1 cellular context compared by ENCODE assay signal in the genomic region with DNA sequence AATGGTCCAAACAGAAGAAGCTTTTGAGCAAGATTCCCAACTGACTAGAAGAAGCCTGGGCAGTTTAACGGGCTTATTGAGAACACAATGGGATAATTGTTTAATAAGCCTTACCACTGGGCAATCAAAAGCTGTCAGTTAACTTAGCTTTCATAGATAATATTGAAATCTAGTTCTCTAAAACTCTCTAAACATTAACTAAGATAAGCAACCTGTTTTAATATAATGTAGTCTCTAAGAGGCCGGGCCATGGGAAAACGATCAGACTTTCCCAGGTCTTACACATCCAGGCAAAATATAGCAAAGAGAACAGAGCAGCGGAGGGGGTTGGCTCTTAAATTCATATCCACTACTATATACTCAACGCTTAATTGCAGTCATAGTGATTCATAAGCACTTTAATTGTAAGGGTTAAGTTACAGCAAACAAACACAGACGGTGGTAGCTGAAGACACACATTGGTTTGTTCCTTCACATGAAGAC.
TF ChIP-seq lines count a peak whose summit lies in the region.

No MANE protein-coding gene starts in this region.

TF ChIP-seq in HEK293, 187 proteins besides CTCF, POLR2A, EP300 and RAD21 (continued from another document):
- no peak for TF ChIP-seq PATZ1 (tag by site-specific recombination; IDR thresholded peaks at IDR 0.05)
- TF ChIP-seq, protein P1, sequence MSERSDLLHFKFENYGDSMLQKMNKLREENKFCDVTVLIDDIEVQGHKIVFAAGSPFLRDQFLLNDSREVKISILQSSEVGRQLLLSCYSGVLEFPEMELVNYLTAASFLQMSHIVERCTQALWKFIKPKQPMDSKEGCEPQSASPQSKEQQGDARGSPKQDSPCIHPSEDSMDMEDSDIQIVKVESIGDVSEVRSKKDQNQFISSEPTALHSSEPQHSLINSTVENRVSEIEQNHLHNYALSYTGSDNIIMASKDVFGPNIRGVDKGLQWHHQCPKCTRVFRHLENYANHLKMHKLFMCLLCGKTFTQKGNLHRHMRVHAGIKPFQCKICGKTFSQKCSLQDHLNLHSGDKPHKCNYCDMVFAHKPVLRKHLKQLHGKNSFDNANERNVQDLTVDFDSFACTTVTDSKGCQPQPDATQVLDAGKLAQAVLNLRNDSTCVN (tag by site-specific recombination; optimal IDR thresholded peaks at IDR 0.05): no peak
- no peak for TF ChIP-seq ZNF610 (tag by site-specific recombination; IDR thresholded peaks at IDR 0.05; ENCODE audit: borderline replicate concordance)
- TF ChIP-seq ZNF18 (tag by site-specific recombination; IDR thresholded peaks at IDR 0.05): no peak
- no peak for TF ChIP-seq ZXDB (tag by site-specific recombination; IDR thresholded peaks at IDR 0.05)
- no peak for TF ChIP-seq ZNF26 (tag by site-specific recombination; IDR thresholded peaks at IDR 0.05)
- TF ChIP-seq ZIC2 (tag by site-specific recombination; IDR thresholded peaks at IDR 0.05): no peak
- TF ChIP-seq ZNF707 (tag by site-specific recombination; IDR thresholded peaks at IDR 0.05): no peak
- no peak for TF ChIP-seq SCRT1 (tag by site-specific recombination; IDR thresholded peaks at IDR 0.05; ENCODE audit: borderline replicate concordance)
- no peak for TF ChIP-seq ZNF544 (tag by site-specific recombination; IDR thresholded peaks at IDR 0.05)
- no peak for TF ChIP-seq SALL2 (tag by site-specific recombination; IDR thresholded peaks at IDR 0.05; ENCODE audit: borderline replicate concordance)
- no peak for TF ChIP-seq SP3 (tag by site-specific recombination; IDR thresholded peaks at IDR 0.05)
- no peak for TF ChIP-seq ZNF394 (tag by site-specific recombination; IDR thresholded peaks at IDR 0.05; ENCODE audit: borderline replicate concordance)
- TF ChIP-seq ZNF629 (tag by site-specific recombination; IDR thresholded peaks at IDR 0.05): peak; percentile 46; the same call in 1 of the 2 replicates
- TF ChIP-seq, protein P2, sequence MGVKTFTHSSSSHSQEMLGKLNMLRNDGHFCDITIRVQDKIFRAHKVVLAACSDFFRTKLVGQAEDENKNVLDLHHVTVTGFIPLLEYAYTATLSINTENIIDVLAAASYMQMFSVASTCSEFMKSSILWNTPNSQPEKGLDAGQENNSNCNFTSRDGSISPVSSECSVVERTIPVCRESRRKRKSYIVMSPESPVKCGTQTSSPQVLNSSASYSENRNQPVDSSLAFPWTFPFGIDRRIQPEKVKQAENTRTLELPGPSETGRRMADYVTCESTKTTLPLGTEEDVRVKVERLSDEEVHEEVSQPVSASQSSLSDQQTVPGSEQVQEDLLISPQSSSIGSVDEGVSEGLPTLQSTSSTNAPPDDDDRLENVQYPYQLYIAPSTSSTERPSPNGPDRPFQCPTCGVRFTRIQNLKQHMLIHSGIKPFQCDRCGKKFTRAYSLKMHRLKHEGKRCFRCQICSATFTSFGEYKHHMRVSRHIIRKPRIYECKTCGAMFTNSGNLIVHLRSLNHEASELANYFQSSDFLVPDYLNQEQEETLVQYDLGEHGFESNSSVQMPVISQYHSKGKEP (tag by site-specific recombination; IDR thresholded peaks at IDR 0.05): no peak
- no peak for TF ChIP-seq HOXD13 (CRISPR knock-in tag; IDR thresholded peaks at IDR 0.05; ENCODE audit: borderline replicate concordance)
- no peak for TF ChIP-seq ZNF146 (tag by site-specific recombination; IDR thresholded peaks at IDR 0.05)
- TF ChIP-seq ZNF529 (tag by site-specific recombination; IDR thresholded peaks at IDR 0.05; ENCODE audit: insufficient replicate concordance): no peak
- TF ChIP-seq ZNF280D (tag by site-specific recombination; IDR thresholded peaks at IDR 0.05): no peak
- TF ChIP-seq ZSCAN23 (tag by site-specific recombination; IDR thresholded peaks at IDR 0.05): no peak
- peak; percentile 80 for TF ChIP-seq PRDM10 (tag by site-specific recombination; IDR thresholded peaks at IDR 0.05)
- no peak for TF ChIP-seq ZNF175 (tag by site-specific recombination; IDR thresholded peaks at IDR 0.05)
- no peak for TF ChIP-seq ZNF266 (tag by site-specific recombination; IDR thresholded peaks at IDR 0.05; ENCODE audit: low read depth)
- TF ChIP-seq OSR2 (tag by site-specific recombination; IDR thresholded peaks at IDR 0.05): peak; percentile 87
- no peak for TF ChIP-seq ZNF555 (tag by site-specific recombination; conservative IDR thresholded peaks at IDR 0.05)
- TF ChIP-seq ZNF23 (tag by site-specific recombination; IDR thresholded peaks at IDR 0.05; ENCODE audit: borderline replicate concordance): no peak
- no peak for TF ChIP-seq ZNF585B (tag by site-specific recombination; IDR thresholded peaks at IDR 0.05)
- TF ChIP-seq ZNF600 (tag by site-specific recombination; IDR thresholded peaks at IDR 0.05): no peak
- TF ChIP-seq ZNF416 (tag by site-specific recombination; IDR thresholded peaks at IDR 0.05): no peak
- peak; percentile 75 for TF ChIP-seq WT1 (tag by site-specific recombination; IDR thresholded peaks at IDR 0.05)
- TF ChIP-seq ZFHX2 (tag by site-specific recombination; conservative IDR thresholded peaks at IDR 0.05): no peak
- no peak for TF ChIP-seq ZNF433 (tag by site-specific recombination; IDR thresholded peaks at IDR 0.05; ENCODE audit: low read depth)
- no peak for TF ChIP-seq EGR2 (tag by site-specific recombination; IDR thresholded peaks at IDR 0.05; ENCODE audit: low read depth)
- no peak for TF ChIP-seq ZNF37A (tag by site-specific recombination; IDR thresholded peaks at IDR 0.05)
- TF ChIP-seq ZNF121 (tag by site-specific recombination; IDR thresholded peaks at IDR 0.05): no peak
